Comparison of ENCODE assay signal across 22 cellular contexts in the genomic region with DNA sequence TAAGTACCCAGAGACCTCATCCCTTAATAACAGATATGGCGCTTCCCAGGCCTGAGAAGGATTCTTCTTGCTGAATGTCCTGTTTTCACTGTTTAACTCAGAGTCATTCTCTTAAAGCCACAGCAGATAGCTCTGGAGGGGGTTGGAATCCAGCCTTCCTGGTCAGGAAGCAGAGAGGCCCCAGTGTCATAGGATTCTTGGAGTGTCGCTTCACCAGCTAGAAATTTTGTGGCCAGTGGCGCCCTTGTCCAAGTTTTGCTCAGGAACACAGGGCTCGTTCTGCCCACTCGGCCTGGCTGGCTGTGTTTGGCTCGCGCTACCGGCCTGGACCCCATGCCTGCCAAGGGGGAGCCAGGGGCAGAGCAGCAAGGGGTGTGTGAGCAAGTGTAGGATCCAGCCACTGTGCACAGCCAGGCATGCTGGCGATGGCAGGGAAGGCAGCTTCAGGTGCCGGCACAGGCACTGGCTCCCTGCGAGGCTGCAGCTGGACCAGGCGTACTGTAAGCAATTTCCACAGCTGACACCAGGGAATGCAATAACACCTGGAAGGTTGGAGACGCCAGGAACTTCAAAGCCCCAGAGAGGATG.
DNase-seq lines count a peak whose midpoint lies in the region; ATAC-seq and TF ChIP-seq lines count a peak whose summit lies in the region.
"Had no signal": no experiment of that assay in that cellular context is flagged by ENCODE, and none has a peak within 500 bp of the region (broad histone marks: within the 10 kb centered on the region; RNA-seq: fewer than 3 reads in every experiment).

No MANE protein-coding gene starts in this region.

- H3K27ac ChIP-seq in GM23338 (ENCODE audit: low read depth) (no peak overlapping the region), osteoblast (ENCODE audit: low read depth, low read length) (no peak overlapping the region)
- H3K27ac ChIP-seq: A549, PC-9 had no signal

- DNase-seq in GM23338 (ENCODE audit: low spot score) (peak; percentile 21), WTC11 (ENCODE audit: low spot score) (peak; percentile 17), islet precursor cell (peak; percentile 63), osteoblast (ENCODE audit: insufficient read length, low spot score, missing footprints) (peak; percentile 59), NCI-H146 (lab: John Stamatoyannopoulos, UW) (no peak), MV-4-11 (lab: John Stamatoyannopoulos, UW) (no peak), T-helper 9 cell (no peak), LoVo (ENCODE audit: low spot score) (no peak)
- DNase-seq: CD4-positive, CD25-positive, alpha-beta regulatory T cell; IMR-90; MG63; NCI-H1048; NCI-H1417 treated with DMSO at 0.1 percent for 48 hours; NCI-H1930; NCI-H2227 treated with DMSO at 0.1 percent for 48 hours; NCI-H510A; NCI-H748 treated with DMSO at 0.1 percent for 48 hours; PC-9; RPMI8226; SHP77 had no signal

- H3K27ac Mint-ChIP-seq in GM23338: no peak overlapping the region
- no peak overlapping the region for H3K27ac Mint-ChIP-seq in WTC11

- H3K27me3 ChIP-seq in GM23338 (ENCODE audit: insufficient read depth) (no peaks in the 10 kb centered on the region), osteoblast (ENCODE audit: insufficient read depth, low read length) (no peaks in the 10 kb centered on the region)
- H3K27me3 ChIP-seq: MG63 had no signal

- H3F3A ChIP-seq in GM23338 (replicated peaks; ENCODE audit: low read depth): no peaks in the 10 kb centered on the region

- ATAC-seq in GM23338: peak; percentile 75
- peak; percentile 68 for ATAC-seq in WTC11
- ATAC-seq: A549, HCT116 had no signal

- no peaks in the 10 kb centered on the region for H3K79me2 ChIP-seq in GM23338 (replicated peaks; ENCODE audit: insufficient read depth)
- no peaks in the 10 kb centered on the region for H3K79me2 ChIP-seq in osteoblast (ENCODE audit: insufficient read depth, low read length)

- POLR2A ChIA-PET in WTC11 (lab: Charles Lee): no interaction called here

- peaks cover 2% of the 10 kb centered on the region for H3K27me3 Mint-ChIP-seq in GM23338 (ENCODE audit: insufficient read depth, low read depth, poor library complexity)
- H3K27me3 Mint-ChIP-seq in WTC11 (ENCODE audit: low read depth): no peaks in the 10 kb centered on the region
- H3K27me3 Mint-ChIP-seq: CD4-positive, CD25-positive, alpha-beta regulatory T cell had no signal

- H3K4me1 ChIP-seq in GM23338 (ENCODE audit: insufficient read depth): peaks cover 14% of the 10 kb centered on the region
- H3K4me1 ChIP-seq in osteoblast (ENCODE audit: insufficient read depth, low read length): peaks cover 4% of the 10 kb centered on the region
- H3K4me1 ChIP-seq: A549 had no signal

- H3K36me3 ChIP-seq in GM23338 (ENCODE audit: insufficient read depth): no peaks in the 10 kb centered on the region
- H3K36me3 ChIP-seq in osteoblast (ENCODE audit: insufficient read depth, low read length): no peaks in the 10 kb centered on the region
- H3K36me3 ChIP-seq: MG63 had no signal

- no peak overlapping the region for H3K4me3 Mint-ChIP-seq in GM23338
- H3K4me3 Mint-ChIP-seq in WTC11: no peak overlapping the region
- H3K4me3 Mint-ChIP-seq: CD4-positive, CD25-positive, alpha-beta regulatory T cell had no signal

- H3K4me3 ChIP-seq in GM23338 (no peak overlapping the region), osteoblast (ENCODE audit: insufficient read depth, low read length) (no peak overlapping the region)
- H3K4me3 ChIP-seq: A549, MG63, PC-9 had no signal

- CTCF ChIA-PET in WTC11 (lab: Charles Lee): interaction anchor here (1.1 to 2.6 kb wide), 4 partner anchors 260 to 295 kb away, joined by 3 to 7 read pairs (median 5); no protein-coding TSS in a partner anchor

- H4K20me1 ChIP-seq in GM23338 (replicated peaks; ENCODE audit: insufficient read depth) (no peaks in the 10 kb centered on the region), osteoblast (ENCODE audit: insufficient read depth, low read length) (no peaks in the 10 kb centered on the region)

- H3K36me3 Mint-ChIP-seq in GM23338 (ENCODE audit: low read depth) (no peaks in the 10 kb centered on the region), WTC11 (0 out of 2 replicates have a peak, but pooled peaks cover 3% of the 10 kb centered on the region)

- H3K4me1 Mint-ChIP-seq in GM23338 (peaks cover 16% of the 10 kb centered on the region), WTC11 (peaks cover 17% of the 10 kb centered on the region)

- peak overlapping the region; percentile 93 for H2AFZ ChIP-seq in GM23338
- H2AFZ ChIP-seq in osteoblast (ENCODE audit: low read length): no peak overlapping the region
- H2AFZ ChIP-seq: PC-9 had no signal

- H3K9me3 ChIP-seq in osteoblast (ENCODE audit: low read depth, low read length): no peaks in the 10 kb centered on the region
- H3K9me3 ChIP-seq: A549, MG63 had no signal

- H3K4me2 ChIP-seq in GM23338: peak overlapping the region; percentile 72; the same call in 1 of the 2 replicates
- no peak overlapping the region for H3K4me2 ChIP-seq in osteoblast (ENCODE audit: insufficient read depth, low read length)
- H3K4me2 ChIP-seq: A549, PC-9 had no signal

- no peak for TF ChIP-seq CTCF in GM23338 (conservative IDR thresholded peaks at IDR 0.05; ENCODE audit: low read depth in 2 of 2)
- no peak for TF ChIP-seq CTCF in WTC11 (IDR thresholded peaks at IDR 0.05)
- no peak for TF ChIP-seq CTCF in osteoblast (IDR thresholded peaks at IDR 0.05; ENCODE audit: extremely low read depth, low read depth, low read length)

- 0 out of 2 replicates have a peak, but pooled peaks cover 4% of the 10 kb centered on the region for H3K9me2 ChIP-seq in GM23338 (ENCODE audit: insufficient read depth)

- H3K9me3 Mint-ChIP-seq in GM23338 (no peaks in the 10 kb centered on the region), WTC11 (peaks cover 7% of the 10 kb centered on the region)
- H3K9me3 Mint-ChIP-seq: CD4-positive, CD25-positive, alpha-beta regulatory T cell had no signal

TF ChIP-seq in GM23338, 12 proteins besides CTCF, POLR2A, EP300 and RAD21:
- TF ChIP-seq ZNF114 (CRISPR knock-in tag; IDR thresholded peaks at IDR 0.05) (no peak), JUNB (IDR thresholded peaks at IDR 0.05; ENCODE audit: unreplicated experiment) (no peak), EZH2 (IDR thresholded peaks at IDR 0.05; ENCODE audit: low read depth, unreplicated experiment) (no peak), EZH2phosphoT487 (IDR thresholded peaks at IDR 0.05; ENCODE audit: unreplicated experiment) (no peak)
TF ChIP-seq in GM23338: peak in this region for 0.

TF ChIP-seq in WTC11, 78 proteins besides CTCF, POLR2A, EP300 and RAD21:
- TF ChIP-seq JUN (CRISPR knock-in tag; IDR thresholded peaks at IDR 0.05) (no peak), TEAD1 (CRISPR knock-in tag; IDR thresholded peaks at IDR 0.05) (no peak), ZNF263 (CRISPR knock-in tag; IDR thresholded peaks at IDR 0.05; ENCODE audit: low read depth) (no peak), NFYB (CRISPR knock-in tag; conservative IDR thresholded peaks at IDR 0.05; ENCODE audit: low read depth) (no peak), ESRRA (CRISPR knock-in tag; IDR thresholded peaks at IDR 0.05; ENCODE audit: borderline replicate concordance) (no peak)

Comparison
In these comparisons a context has a peak if more than half of its experiments do, and no peak if none do; other contexts are left out.
1. DNase-seq: peak in GM23338 (single experiment), WTC11 (single experiment), islet precursor cell (single experiment) and osteoblast (single experiment); none in NCI-H146 (single experiment), MV-4-11 (single experiment), T-helper 9 cell (single experiment) and LoVo (single experiment).